1 cellular context compared by ENCODE assay signal in the genomic region with DNA sequence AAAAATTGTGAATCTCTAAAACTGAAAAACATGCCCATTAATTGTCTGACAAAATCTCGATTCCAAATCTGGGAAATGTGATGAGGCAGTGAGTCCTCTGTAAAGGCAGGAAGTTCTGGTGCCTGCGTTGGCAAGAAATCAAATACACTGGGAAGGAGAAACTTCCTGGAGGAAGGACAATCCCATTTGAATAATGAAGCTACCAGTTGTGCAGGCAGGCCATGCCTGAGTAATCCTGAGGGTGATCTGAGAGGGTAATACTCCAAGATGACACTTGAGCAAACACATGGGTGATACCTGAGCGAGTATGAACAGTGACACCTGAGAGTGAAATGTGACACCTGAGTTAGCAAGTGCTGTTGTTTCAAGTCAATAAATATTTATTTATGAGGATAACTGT.
A peak's percentile ranks its signal among the peaks of the same experiment; 100 is the strongest.
TF ChIP-seq lines count a peak whose summit lies in the region.

No MANE protein-coding gene starts in this region.

TF ChIP-seq in GM12878, 131 proteins besides CTCF, POLR2A, EP300 and RAD21 (continued from another document):
- TF ChIP-seq, protein P1, sequence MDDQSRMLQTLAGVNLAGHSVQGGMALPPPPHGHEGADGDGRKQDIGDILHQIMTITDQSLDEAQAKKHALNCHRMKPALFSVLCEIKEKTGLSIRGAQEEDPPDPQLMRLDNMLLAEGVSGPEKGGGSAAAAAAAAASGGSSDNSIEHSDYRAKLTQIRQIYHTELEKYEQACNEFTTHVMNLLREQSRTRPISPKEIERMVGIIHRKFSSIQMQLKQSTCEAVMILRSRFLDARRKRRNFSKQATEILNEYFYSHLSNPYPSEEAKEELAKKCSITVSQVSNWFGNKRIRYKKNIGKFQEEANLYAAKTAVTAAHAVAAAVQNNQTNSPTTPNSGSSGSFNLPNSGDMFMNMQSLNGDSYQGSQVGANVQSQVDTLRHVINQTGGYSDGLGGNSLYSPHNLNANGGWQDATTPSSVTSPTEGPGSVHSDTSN (IDR thresholded peaks at IDR 0.05; ENCODE audit: insufficient replicate concordance, low read depth, low read length): peak; percentile 18
- TF ChIP-seq ZNF24 (IDR thresholded peaks at IDR 0.05): no peak
- no peak for TF ChIP-seq SMAD5 (IDR thresholded peaks at IDR 0.05; ENCODE audit: low read depth)
- TF ChIP-seq HDGF (IDR thresholded peaks at IDR 0.05): no peak
